ENCODE assay signal across 1 cellular context in genomic region chr2:207136872-207137271, GRCh38.
TF ChIP-seq lines count a peak whose summit lies in the region.

No MANE protein-coding gene starts in this region.

TF ChIP-seq in HepG2, 621 proteins besides CTCF, POLR2A, EP300 and RAD21:
- TF ChIP-seq STAT6 (CRISPR knock-in tag; IDR thresholded peaks at IDR 0.05; ENCODE audit: borderline replicate concordance) (no peak), ZNF12 (CRISPR knock-in tag; IDR thresholded peaks at IDR 0.05) (no peak), ZNF704 (CRISPR knock-in tag; IDR thresholded peaks at IDR 0.05; ENCODE audit: borderline replicate concordance) (no peak), MED1 (CRISPR knock-in tag; IDR thresholded peaks at IDR 0.05) (no peak), FOSL2 (CRISPR knock-in tag; IDR thresholded peaks at IDR 0.05) (no peak), MATR3 (CRISPR knock-in tag; IDR thresholded peaks at IDR 0.05) (no peak), ATM (IDR thresholded peaks at IDR 0.05; ENCODE audit: borderline replicate concordance) (no peak), ZNF747 (CRISPR knock-in tag; IDR thresholded peaks at IDR 0.05; ENCODE audit: borderline replicate concordance) (no peak), SP5 (CRISPR knock-in tag; IDR thresholded peaks at IDR 0.05; ENCODE audit: borderline replicate concordance, low read depth) (no peak), ATF7 (IDR thresholded peaks at IDR 0.05) (peak; percentile 55; the same call in 1 of the 2 replicates), ATF7 (CRISPR knock-in tag; IDR thresholded peaks at IDR 0.05) (no peak), ZNF414 (CRISPR knock-in tag; IDR thresholded peaks at IDR 0.05) (no peak), MED8 (CRISPR knock-in tag; IDR thresholded peaks at IDR 0.05; ENCODE audit: insufficient replicate concordance) (no peak), RFX5 (IDR thresholded peaks at IDR 0.05; ENCODE audit: low read depth, low read length) (no peak), ZNF552 (CRISPR knock-in tag; IDR thresholded peaks at IDR 0.05; ENCODE audit: borderline replicate concordance) (no peak), MTA1 (CRISPR knock-in tag; IDR thresholded peaks at IDR 0.05; ENCODE audit: borderline replicate concordance) (no peak), ZNF550 (CRISPR knock-in tag; IDR thresholded peaks at IDR 0.05; ENCODE audit: borderline replicate concordance) (no peak), PRPF4 (IDR thresholded peaks at IDR 0.05; ENCODE audit: low read depth, low read length, poor library complexity, severe bottlenecking) (no peak), CEBPB (IDR thresholded peaks at IDR 0.05; ENCODE audit: borderline replicate concordance, low read depth, low read length) (peak; percentile 75; the same call in 1 of the 2 replicates), MED13 (CRISPR knock-in tag; IDR thresholded peaks at IDR 0.05) (no peak), MIER2 (CRISPR knock-in tag; IDR thresholded peaks at IDR 0.05) (no peak), EZH2 (conservative IDR thresholded peaks at IDR 0.05; ENCODE audit: low read depth, low read length) (no peak), ZNF496 (CRISPR knock-in tag; IDR thresholded peaks at IDR 0.05; ENCODE audit: insufficient replicate concordance) (no peak), ZNF367 (CRISPR knock-in tag; IDR thresholded peaks at IDR 0.05; ENCODE audit: borderline replicate concordance) (no peak), ZBTB14 (CRISPR knock-in tag; IDR thresholded peaks at IDR 0.05) (no peak), CEBPG (CRISPR knock-in tag; IDR thresholded peaks at IDR 0.05) (peak; percentile 49), LRRFIP1 (CRISPR knock-in tag; conservative IDR thresholded peaks at IDR 0.05) (no peak), ZNF713 (CRISPR knock-in tag; IDR thresholded peaks at IDR 0.05) (no peak)
- TF ChIP-seq, protein P1, sequence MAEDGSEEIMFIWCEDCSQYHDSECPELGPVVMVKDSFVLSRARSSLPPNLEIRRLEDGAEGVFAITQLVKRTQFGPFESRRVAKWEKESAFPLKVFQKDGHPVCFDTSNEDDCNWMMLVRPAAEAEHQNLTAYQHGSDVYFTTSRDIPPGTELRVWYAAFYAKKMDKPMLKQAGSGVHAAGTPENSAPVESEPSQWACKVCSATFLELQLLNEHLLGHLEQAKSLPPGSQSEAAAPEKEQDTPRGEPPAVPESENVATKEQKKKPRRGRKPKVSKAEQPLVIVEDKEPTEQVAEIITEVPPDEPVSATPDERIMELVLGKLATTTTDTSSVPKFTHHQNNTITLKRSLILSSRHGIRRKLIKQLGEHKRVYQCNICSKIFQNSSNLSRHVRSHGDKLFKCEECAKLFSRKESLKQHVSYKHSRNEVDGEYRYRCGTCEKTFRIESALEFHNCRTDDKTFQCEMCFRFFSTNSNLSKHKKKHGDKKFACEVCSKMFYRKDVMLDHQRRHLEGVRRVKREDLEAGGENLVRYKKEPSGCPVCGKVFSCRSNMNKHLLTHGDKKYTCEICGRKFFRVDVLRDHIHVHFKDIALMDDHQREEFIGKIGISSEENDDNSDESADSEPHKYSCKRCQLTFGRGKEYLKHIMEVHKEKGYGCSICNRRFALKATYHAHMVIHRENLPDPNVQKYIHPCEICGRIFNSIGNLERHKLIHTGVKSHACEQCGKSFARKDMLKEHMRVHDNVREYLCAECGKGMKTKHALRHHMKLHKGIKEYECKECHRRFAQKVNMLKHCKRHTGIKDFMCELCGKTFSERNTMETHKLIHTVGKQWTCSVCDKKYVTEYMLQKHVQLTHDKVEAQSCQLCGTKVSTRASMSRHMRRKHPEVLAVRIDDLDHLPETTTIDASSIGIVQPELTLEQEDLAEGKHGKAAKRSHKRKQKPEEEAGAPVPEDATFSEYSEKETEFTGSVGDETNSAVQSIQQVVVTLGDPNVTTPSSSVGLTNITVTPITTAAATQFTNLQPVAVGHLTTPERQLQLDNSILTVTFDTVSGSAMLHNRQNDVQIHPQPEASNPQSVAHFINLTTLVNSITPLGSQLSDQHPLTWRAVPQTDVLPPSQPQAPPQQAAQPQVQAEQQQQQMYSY (CRISPR knock-in tag; IDR thresholded peaks at IDR 0.05), result no peak
- TF ChIP-seq, protein P2, sequence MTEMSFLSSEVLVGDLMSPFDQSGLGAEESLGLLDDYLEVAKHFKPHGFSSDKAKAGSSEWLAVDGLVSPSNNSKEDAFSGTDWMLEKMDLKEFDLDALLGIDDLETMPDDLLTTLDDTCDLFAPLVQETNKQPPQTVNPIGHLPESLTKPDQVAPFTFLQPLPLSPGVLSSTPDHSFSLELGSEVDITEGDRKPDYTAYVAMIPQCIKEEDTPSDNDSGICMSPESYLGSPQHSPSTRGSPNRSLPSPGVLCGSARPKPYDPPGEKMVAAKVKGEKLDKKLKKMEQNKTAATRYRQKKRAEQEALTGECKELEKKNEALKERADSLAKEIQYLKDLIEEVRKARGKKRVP (CRISPR knock-in tag; IDR thresholded peaks at IDR 0.05), result peak in 1 of 2 experiments; percentile 54; a peak in 1 of 4 replicates
- TF ChIP-seq, protein P3, sequence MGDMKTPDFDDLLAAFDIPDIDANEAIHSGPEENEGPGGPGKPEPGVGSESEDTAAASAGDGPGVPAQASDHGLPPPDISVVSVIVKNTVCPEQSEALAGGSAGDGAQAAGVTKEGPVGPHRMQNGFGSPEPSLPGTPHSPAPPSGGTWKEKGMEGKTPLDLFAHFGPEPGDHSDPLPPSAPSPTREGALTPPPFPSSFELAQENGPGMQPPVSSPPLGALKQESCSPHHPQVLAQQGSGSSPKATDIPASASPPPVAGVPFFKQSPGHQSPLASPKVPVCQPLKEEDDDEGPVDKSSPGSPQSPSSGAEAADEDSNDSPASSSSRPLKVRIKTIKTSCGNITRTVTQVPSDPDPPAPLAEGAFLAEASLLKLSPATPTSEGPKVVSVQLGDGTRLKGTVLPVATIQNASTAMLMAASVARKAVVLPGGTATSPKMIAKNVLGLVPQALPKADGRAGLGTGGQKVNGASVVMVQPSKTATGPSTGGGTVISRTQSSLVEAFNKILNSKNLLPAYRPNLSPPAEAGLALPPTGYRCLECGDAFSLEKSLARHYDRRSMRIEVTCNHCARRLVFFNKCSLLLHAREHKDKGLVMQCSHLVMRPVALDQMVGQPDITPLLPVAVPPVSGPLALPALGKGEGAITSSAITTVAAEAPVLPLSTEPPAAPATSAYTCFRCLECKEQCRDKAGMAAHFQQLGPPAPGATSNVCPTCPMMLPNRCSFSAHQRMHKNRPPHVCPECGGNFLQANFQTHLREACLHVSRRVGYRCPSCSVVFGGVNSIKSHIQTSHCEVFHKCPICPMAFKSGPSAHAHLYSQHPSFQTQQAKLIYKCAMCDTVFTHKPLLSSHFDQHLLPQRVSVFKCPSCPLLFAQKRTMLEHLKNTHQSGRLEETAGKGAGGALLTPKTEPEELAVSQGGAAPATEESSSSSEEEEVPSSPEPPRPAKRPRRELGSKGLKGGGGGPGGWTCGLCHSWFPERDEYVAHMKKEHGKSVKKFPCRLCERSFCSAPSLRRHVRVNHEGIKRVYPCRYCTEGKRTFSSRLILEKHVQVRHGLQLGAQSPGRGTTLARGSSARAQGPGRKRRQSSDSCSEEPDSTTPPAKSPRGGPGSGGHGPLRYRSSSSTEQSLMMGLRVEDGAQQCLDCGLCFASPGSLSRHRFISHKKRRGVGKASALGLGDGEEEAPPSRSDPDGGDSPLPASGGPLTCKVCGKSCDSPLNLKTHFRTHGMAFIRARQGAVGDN (CRISPR knock-in tag; IDR thresholded peaks at IDR 0.05), result no peak
- TF ChIP-seq, protein P4, sequence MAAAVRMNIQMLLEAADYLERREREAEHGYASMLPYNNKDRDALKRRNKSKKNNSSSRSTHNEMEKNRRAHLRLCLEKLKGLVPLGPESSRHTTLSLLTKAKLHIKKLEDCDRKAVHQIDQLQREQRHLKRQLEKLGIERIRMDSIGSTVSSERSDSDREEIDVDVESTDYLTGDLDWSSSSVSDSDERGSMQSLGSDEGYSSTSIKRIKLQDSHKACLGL (CRISPR knock-in tag; IDR thresholded peaks at IDR 0.05), result no peak
